In genomic region chr1:212687811-212688210, GRCh38 we compare ENCODE assay signal across 24 cellular contexts. TPM values are rescaled to one million over a fixed set of nuclear protein-coding genes. Genes with fewer than 3 reads are reported as not detected.
"Had no signal": no experiment of that assay in that cellular context is flagged by ENCODE, and none has a peak within 500 bp of the region (broad histone marks: within the 10 kb centered on the region; RNA-seq: fewer than 3 reads in every experiment).

No MANE protein-coding gene starts in this region.

- FAIRE-seq: keratinocyte had no signal

- DNase-seq: effector CD8-positive, alpha-beta T cell; gastrocnemius medialis; left ventricle myocardium superior; lower lobe of right lung; naive thymus-derived CD8-positive, alpha-beta T cell; nephron progenitor cell; nucleus accumbens; ovary; psoas muscle; right cardiac atrium; sigmoid colon; spleen; stimulated activated CD4-positive, alpha-beta T cell treated with anti-CD3 and anti-CD28 coated beads, Interleukin-4, amount 100 ng/mL, for 4 hours; stimulated activated naive B cell treated with anti-CD40 and anti-IgM and Interleukin-4, amounts not matched to agents 10 μg/mL and 1 μg/mL and 100 μg/mL, for 72 hours; transverse colon; upper lobe of right lung; uterus had no signal

- H3K9me3 ChIP-seq: gastrocnemius medialis, lower lobe of right lung, ovary, psoas muscle, sigmoid colon, spleen, suprapubic skin, transverse colon, upper lobe of right lung, uterus had no signal

- H3K36me3 ChIP-seq: gastrocnemius medialis, lower lobe of right lung, ovary, sigmoid colon, suprapubic skin, transverse colon, upper lobe of right lung, uterus had no signal

- H3K9me3 Mint-ChIP-seq: dendritic cell treated with granulocyte-macrophage colony-stimulating factor and Interleukin-4, amounts not matched to agents 40 ng/mL and 50 ng/mL, for 4 days; endodermal cell; naive thymus-derived CD8-positive, alpha-beta T cell; nephron progenitor cell; stimulated activated naive CD8-positive, alpha-beta T cell treated with anti-CD3 and anti-CD28 coated beads, Interleukin-15, Interleukin-2, amounts not matched to agents 100 ng/mL and 50 ng/mL, for 24 hours had no signal

- H3K27me3 ChIP-seq: ovary, upper lobe of right lung, uterus had no signal

- H3K4me1 ChIP-seq: gastrocnemius medialis, psoas muscle, sigmoid colon, suprapubic skin, transverse colon, uterus had no signal

- H3K27ac Mint-ChIP-seq: dendritic cell treated with granulocyte-macrophage colony-stimulating factor and Interleukin-4, amounts not matched to agents 40 ng/mL and 50 ng/mL, for 4 days; endodermal cell; nephron progenitor cell; stimulated activated naive B cell treated with anti-CD40 and anti-IgM and Interleukin-4, amounts not matched to agents 10 μg/mL and 1 μg/mL and 100 μg/mL, for 72 hours; stimulated activated naive CD8-positive, alpha-beta T cell treated with anti-CD3 and anti-CD28 coated beads, Interleukin-15, Interleukin-2, amounts not matched to agents 100 ng/mL and 50 ng/mL, for 24 hours had no signal

- H3K4me3 ChIP-seq: gastrocnemius medialis, lower lobe of right lung, ovary, psoas muscle, sigmoid colon, spleen, suprapubic skin, transverse colon, upper lobe of right lung, uterus had no signal

- H3K36me3 Mint-ChIP-seq: naive thymus-derived CD8-positive, alpha-beta T cell had no signal

- H3K27me3 Mint-ChIP-seq: dendritic cell treated with granulocyte-macrophage colony-stimulating factor and Interleukin-4, amounts not matched to agents 40 ng/mL and 50 ng/mL, for 4 days; stimulated activated naive CD8-positive, alpha-beta T cell treated with anti-CD3 and anti-CD28 coated beads, Interleukin-15, Interleukin-2, amounts not matched to agents 100 ng/mL and 50 ng/mL, for 24 hours had no signal

- H3K4me3 Mint-ChIP-seq: dendritic cell treated with granulocyte-macrophage colony-stimulating factor and Interleukin-4, amounts not matched to agents 40 ng/mL and 50 ng/mL, for 4 days; endodermal cell; naive thymus-derived CD8-positive, alpha-beta T cell; nephron progenitor cell; stimulated activated naive B cell treated with anti-CD40 and anti-IgM and Interleukin-4, amounts not matched to agents 10 μg/mL and 1 μg/mL and 100 μg/mL, for 72 hours; stimulated activated naive CD8-positive, alpha-beta T cell treated with anti-CD3 and anti-CD28 coated beads, Interleukin-15, Interleukin-2, amounts not matched to agents 100 ng/mL and 50 ng/mL, for 24 hours had no signal

- ATAC-seq: esophagus mucosa; gastrocnemius medialis; left ventricle myocardium superior; lower lobe of right lung; naive thymus-derived CD8-positive, alpha-beta T cell; psoas muscle; right cardiac atrium; stimulated activated naive B cell treated with anti-CD40 and anti-IgM and Interleukin-4, amounts not matched to agents 10 μg/mL and 1 μg/mL and 100 μg/mL, for 72 hours; upper lobe of right lung had no signal

- H3K4me1 Mint-ChIP-seq: nephron progenitor cell had no signal

- H3K27ac ChIP-seq: epithelial cell of prostate, gastrocnemius medialis, lower lobe of right lung, ovary, psoas muscle, sigmoid colon, suprapubic skin, transverse colon, upper lobe of right lung, uterus had no signal

RNA-seq across cellular contexts. Expression of gene BATF3, which starts 11.8 kb away (rescaled TPM):
- polyA plus RNA-seq: keratinocyte had no signal
